1 cellular context compared by ENCODE assay signal in the genomic region with DNA sequence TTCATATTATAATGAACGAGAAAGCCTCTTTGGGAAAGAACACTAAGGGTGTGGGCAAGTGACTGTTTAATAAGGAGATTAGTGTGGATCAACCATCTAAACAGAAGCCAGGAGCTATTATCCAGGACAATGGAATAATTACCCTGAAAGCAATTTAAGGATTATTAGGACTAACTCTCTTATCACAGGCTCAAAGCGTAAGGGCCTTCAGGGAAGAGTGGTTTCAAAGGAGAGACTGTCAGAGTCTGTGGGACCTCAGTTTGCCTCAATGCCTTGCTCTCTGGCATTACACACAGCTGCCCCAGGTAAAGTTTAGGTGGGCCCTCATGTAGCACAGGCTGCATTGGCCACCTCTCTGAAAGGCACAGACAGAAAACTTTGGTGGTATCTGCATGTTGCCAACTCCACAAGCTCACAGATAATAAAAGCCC.
TF ChIP-seq lines count a peak whose summit lies in the region.

No MANE protein-coding gene starts in this region.

TF ChIP-seq in IMR-90, 13 proteins besides CTCF, POLR2A, EP300 and RAD21 (continued from another document):
- TF ChIP-seq, protein P1, sequence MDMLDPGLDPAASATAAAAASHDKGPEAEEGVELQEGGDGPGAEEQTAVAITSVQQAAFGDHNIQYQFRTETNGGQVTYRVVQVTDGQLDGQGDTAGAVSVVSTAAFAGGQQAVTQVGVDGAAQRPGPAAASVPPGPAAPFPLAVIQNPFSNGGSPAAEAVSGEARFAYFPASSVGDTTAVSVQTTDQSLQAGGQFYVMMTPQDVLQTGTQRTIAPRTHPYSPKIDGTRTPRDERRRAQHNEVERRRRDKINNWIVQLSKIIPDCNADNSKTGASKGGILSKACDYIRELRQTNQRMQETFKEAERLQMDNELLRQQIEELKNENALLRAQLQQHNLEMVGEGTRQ (IDR thresholded peaks at IDR 0.05; ENCODE audit: low read depth, low read length): no peak
- TF ChIP-seq CEBPB (IDR thresholded peaks at IDR 0.05; ENCODE audit: low read depth, low read length): no peak
- no peak for TF ChIP-seq SMC3 (IDR thresholded peaks at IDR 0.05; ENCODE audit: low read depth, low read length)
- TF ChIP-seq RCOR1 (IDR thresholded peaks at IDR 0.05; ENCODE audit: insufficient replicate concordance, low read length): no peak
- no peak for TF ChIP-seq FOS (IDR thresholded peaks at IDR 0.05; ENCODE audit: low read depth, low read length)
